In the genomic region with DNA sequence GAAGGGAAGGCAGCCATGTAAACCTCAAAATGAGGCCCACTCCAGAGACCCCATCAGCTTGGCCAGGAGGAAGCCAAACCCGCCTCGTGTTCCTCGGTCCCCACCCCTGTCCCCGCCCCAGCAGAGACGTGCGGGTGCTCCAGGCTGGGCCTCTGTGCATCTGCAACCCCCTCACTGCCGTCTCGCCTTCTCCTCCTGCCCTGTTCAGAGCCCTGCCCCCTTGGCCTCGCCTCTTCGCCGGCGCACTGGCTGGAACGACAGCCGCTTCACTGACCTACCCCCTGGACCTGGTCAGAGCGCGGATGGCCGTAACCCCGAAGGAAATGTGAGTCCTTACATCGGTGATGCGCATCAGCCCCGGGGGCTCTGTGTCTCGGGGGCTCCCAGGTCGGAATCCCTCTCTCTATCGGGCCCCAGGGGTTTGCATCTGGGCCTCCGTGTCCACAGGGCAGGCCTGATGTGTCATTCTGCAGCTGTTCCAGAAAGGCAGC, we compare ENCODE assay signal across 9 cellular contexts. TPM values are rescaled to one million over a fixed set of nuclear protein-coding genes. Genes with fewer than 3 reads are reported as not detected.
A peak's percentile ranks its signal among the peaks of the same experiment; 100 is the strongest.
DNase-seq lines count a peak whose midpoint lies in the region; ATAC-seq and TF ChIP-seq lines count a peak whose summit lies in the region.
"Had no signal": no experiment of that assay in that cellular context is flagged by ENCODE, and none has a peak within 500 bp of the region (broad histone marks: within the 10 kb centered on the region; RNA-seq: fewer than 3 reads in every experiment).

No MANE protein-coding gene starts in this region.

- H3K4me1 Mint-ChIP-seq in endothelial cell (ENCODE audit: unreplicated experiment): no peaks in the 10 kb centered on the region

- H3K27me3 ChIP-seq in left lung (peaks cover 0 to 12% of the 10 kb centered on the region in 2 donors), tibial nerve (no peaks in the 10 kb centered on the region), gastrocnemius medialis (no peaks in the 10 kb centered on the region)

- TF ChIP-seq CTCF in endothelial cell (IDR thresholded peaks at IDR 0.05; ENCODE audit: unreplicated experiment): no peak
- TF ChIP-seq CTCF in left lung (IDR thresholded peaks at IDR 0.05): no peak
- TF ChIP-seq CTCF in tibial nerve (IDR thresholded peaks at IDR 0.05): no peak
- no peak for TF ChIP-seq CTCF in gastrocnemius medialis (IDR thresholded peaks at IDR 0.05 in 4 of 5, conservative IDR thresholded peaks at IDR 0.05 in 1 of 5)

- ATAC-seq in left lung: peak; percentile 37
- no peak for ATAC-seq in GM21825 (IDR thresholded peaks at IDR 0.05; ENCODE audit: unreplicated experiment)
- no peak for ATAC-seq in gastrocnemius medialis

- H3K4me3 Mint-ChIP-seq in endothelial cell (ENCODE audit: unreplicated experiment): peak overlapping the region; percentile 86

- peak overlapping the region; percentile 50 for H3K27ac Mint-ChIP-seq in endothelial cell (ENCODE audit: unreplicated experiment)

- no peaks in the 10 kb centered on the region for H3K36me3 ChIP-seq in left lung
- H3K36me3 ChIP-seq in tibial nerve: peaks cover 0 to 47% (median 0%) of the 10 kb centered on the region in 3 donors
- H3K36me3 ChIP-seq in gastrocnemius medialis: peaks cover 0 to 24% of the 10 kb centered on the region in 2 donors

- H3K4me3 ChIP-seq in left lung: peak overlapping the region; percentile 5 to 7
- peak overlapping the region in 3 of 4 donors; percentile 7 to 36 (median 27) for H3K4me3 ChIP-seq in tibial nerve
- peak overlapping the region in 1 of 4 donors; percentile 13 for H3K4me3 ChIP-seq in gastrocnemius medialis

- H3K9me3 ChIP-seq in left lung (no peaks in the 10 kb centered on the region), tibial nerve (no peaks in the 10 kb centered on the region), gastrocnemius medialis (no peaks in the 10 kb centered on the region)

- H3K27me3 Mint-ChIP-seq in endothelial cell (ENCODE audit: unreplicated experiment): peaks cover 14% of the 10 kb centered on the region

- no peaks in the 10 kb centered on the region for H3K9me3 Mint-ChIP-seq in endothelial cell (ENCODE audit: unreplicated experiment)

- H3K4me1 ChIP-seq in left lung: peaks cover 0 to 7% of the 10 kb centered on the region in 2 donors
- H3K4me1 ChIP-seq in tibial nerve: peaks cover 0 to 30% (median 3%) of the 10 kb centered on the region in 4 donors
- H3K4me1 ChIP-seq in gastrocnemius medialis: peaks cover 0 to 11% of the 10 kb centered on the region in 2 donors

- TF ChIP-seq POLR2A in tibial nerve (IDR thresholded peaks at IDR 0.05) (no peak), gastrocnemius medialis (IDR thresholded peaks at IDR 0.05) (no peak)

- 34 to 43% methylated on average over 22 to 23 of the region's 25 CpGs for WGBS in tibial nerve, 2 donors

- H3K27ac ChIP-seq in left lung (no peak overlapping the region), tibial nerve (peak overlapping the region in 1 of 4 donors; percentile 32), gastrocnemius medialis (no peak overlapping the region)

- in situ Hi-C loops in gastrocnemius medialis (cut with MboI; ENCODE audit: low sequenced_read_pairs in 4 of 4): no loop called here

- no peak for TF ChIP-seq EP300 in tibial nerve (IDR thresholded peaks at IDR 0.05)

- intact Hi-C loops in left lung (cut with DNase I): no loop called here
- intact Hi-C loops in gastrocnemius medialis (cut with DNase I; ENCODE audit: low total_unique reads): no loop called here

- DNase-seq in NCI-H146 treated with DMSO at 0.1 percent for 48 hours (lab: John Stamatoyannopoulos, UW; ENCODE audit: unreplicated experiment): peak; percentile 56
- peak; percentile 23 for DNase-seq in endothelial cell (ENCODE audit: low spot score)
- DNase-seq in left lung: no peak
- no peak for DNase-seq in tibial nerve (ENCODE audit: low spot score in 2 of 2)
- DNase-seq in NOMO-1 treated with DMSO at 0.1 percent for 48 hours (lab: John Stamatoyannopoulos, UW; ENCODE audit: unreplicated experiment): no peak
- DNase-seq in gastrocnemius medialis: no peak
- no peak for DNase-seq in NCI-H524 (lab: John Stamatoyannopoulos, UW)
- DNase-seq: activated CD4-positive, alpha-beta T cell treated with anti-CD3 and anti-CD28 coated beads, Interleukin-2, amount 50 U/mL, for 48 hours had no signal

- no peaks in the 10 kb centered on the region for H3K36me3 Mint-ChIP-seq in endothelial cell (ENCODE audit: low read depth, unreplicated experiment)

RNA-seq across cellular contexts. Expression of gene TMEM161A, which starts 32.2 kb away (rescaled TPM):
- 25.1 TPM for total RNA-seq in endothelial cell (ENCODE audit: unreplicated experiment)
- total RNA-seq in left lung: 10 to 100 TPM; 25.6 to 27.8 TPM
- 10 to 100 TPM; 24.1 to 32.1 (median 24.8) TPM for total RNA-seq in tibial nerve
- 10 to 100 TPM; 30.1 to 52.1 (median 42.8) TPM for total RNA-seq in gastrocnemius medialis

RNA-seq across cellular contexts. Expression of gene SLC25A42, which starts 42.3 kb away (rescaled TPM):
- total RNA-seq in endothelial cell (ENCODE audit: unreplicated experiment) (7.5 TPM), left lung (10 to 100 TPM in 1 of 2 donors, 1 to 10 TPM in 1; 7.6 to 12.4 TPM), tibial nerve (10 to 100 TPM; 13.8 to 25.5 (median 15.5) TPM), gastrocnemius medialis (10 to 100 TPM; 12.3 to 85.3 (median 37.1) TPM)

Comparison
In these comparisons a context has a peak if more than half of its experiments do, and no peak if none do; other contexts are left out.
1. DNase-seq: peak in NCI-H146 treated with DMSO at 0.1 percent for 48 hours (single experiment) and endothelial cell (single experiment); none in left lung (0 of 2), tibial nerve (0 of 2), NOMO-1 treated with DMSO at 0.1 percent for 48 hours (single experiment), gastrocnemius medialis (0 of 2) and NCI-H524 (0 of 2).